18 cellular contexts compared by ENCODE assay signal in genomic region chr6:29764422-29765196, GRCh38. TPM values are rescaled to one million over a fixed set of nuclear protein-coding genes. Genes with fewer than 3 reads are reported as not detected.
A peak's percentile ranks its signal among the peaks of the same experiment; 100 is the strongest.
DNase-seq lines count a peak whose midpoint lies in the region; ATAC-seq lines count a peak whose summit lies in the region.
"Had no signal": no experiment of that assay in that cellular context is flagged by ENCODE, and none has a peak within 500 bp of the region (broad histone marks: within the 10 kb centered on the region; RNA-seq: fewer than 3 reads in every experiment).

No MANE protein-coding gene starts in this region.

- POLR2A ChIA-PET in activated naive CD8-positive, alpha-beta T cell treated with anti-CD3 and anti-CD28 coated beads, Interleukin-2, amount 10 ng/mL, durations not matched to agents 7 days and 5 days (lab: Charles Lee), result interaction anchor here (0.6 to 1.0 kb wide), 2 partner anchors 83 to 88 kb away, joined by 3 to 4 read pairs; no protein-coding TSS in a partner anchor

- peaks cover 34% of the 10 kb centered on the region for H3K4me1 Mint-ChIP-seq in activated T-cell treated with anti-CD3 and anti-CD28 coated beads, Interleukin-2, amount 50 U/mL, for 72 hours (ENCODE audit: low read depth)
- peaks cover 23% of the 10 kb centered on the region for H3K4me1 Mint-ChIP-seq in activated naive CD8-positive, alpha-beta T cell treated with anti-CD3 and anti-CD28 coated beads, Interleukin-2, amount 10 ng/mL, durations not matched to agents 7 days and 5 days
- H3K4me1 Mint-ChIP-seq in stimulated activated naive CD8-positive, alpha-beta T cell treated with anti-CD3 and anti-CD28 coated beads, Interleukin-15, Interleukin-2, amounts not matched to agents 100 ng/mL and 50 ng/mL, for 24 hours (ENCODE audit: low read depth), result peaks cover 35% of the 10 kb centered on the region

- peak in 1 of 2 donors; percentile 40 for DNase-seq in activated T-cell treated with anti-CD3 and anti-CD28 coated beads, Interleukin-2, amount 50 U/mL, for 72 hours
- DNase-seq in activated T-cell treated with anti-CD3 and anti-CD28 coated beads, Interleukin-2, amount 50 U/mL, for 1 hour, result no peak
- DNase-seq in activated naive CD8-positive, alpha-beta T cell treated with anti-CD3 and anti-CD28 coated beads, Interleukin-2, amount 10 ng/mL, durations not matched to agents 7 days and 5 days, result no peak
- DNase-seq in fibroblast of gingiva (ENCODE audit: low read depth), result peak; percentile 36
- no peak for DNase-seq in SHP77 (lab: John Stamatoyannopoulos, UW)
- DNase-seq: activated CD4-positive, alpha-beta T cell treated with anti-CD3 and anti-CD28 coated beads for 1 hour; activated T-cell treated with anti-CD3 and anti-CD28 coated beads, Interleukin-2, amount 50 U/mL, for 4 hours; CD4-positive, alpha-beta memory T cell; DMS79 treated with DMSO at 0.1 percent for 48 hours; left ventricle myocardium superior; NCI-H2081; NCI-H510A treated with DMSO at 0.1 percent for 48 hours; ovary; T-helper 9 cell had no signal

- H3K27ac Mint-ChIP-seq in activated T-cell treated with anti-CD3 and anti-CD28 coated beads, Interleukin-2, amount 50 U/mL, for 72 hours, result no peak overlapping the region
- H3K27ac Mint-ChIP-seq in activated naive CD8-positive, alpha-beta T cell treated with anti-CD3 and anti-CD28 coated beads, Interleukin-2, amount 10 ng/mL, durations not matched to agents 7 days and 5 days, result no peak overlapping the region
- peak overlapping the region; percentile 54 for H3K27ac Mint-ChIP-seq in stimulated activated naive CD8-positive, alpha-beta T cell treated with anti-CD3 and anti-CD28 coated beads, Interleukin-15, Interleukin-2, amounts not matched to agents 100 ng/mL and 50 ng/mL, for 24 hours
- H3K27ac Mint-ChIP-seq: IgD-negative memory B cell had no signal

- ATAC-seq in activated T-cell treated with anti-CD3 and anti-CD28 coated beads, Interleukin-2, amount 50 U/mL, for 72 hours (replicated peaks in 1 of 2), result peak; percentile 62 to 68
- peak; percentile 35 for ATAC-seq in activated naive CD8-positive, alpha-beta T cell treated with anti-CD3 and anti-CD28 coated beads, Interleukin-2, amount 10 ng/mL, durations not matched to agents 7 days and 5 days (ENCODE audit: low read depth)
- ATAC-seq in GM21786 (IDR thresholded peaks at IDR 0.05; ENCODE audit: unreplicated experiment), result no peak
- ATAC-seq in HG03280 (IDR thresholded peaks at IDR 0.05; ENCODE audit: unreplicated experiment), result no peak

- H3K36me3 Mint-ChIP-seq in activated T-cell treated with anti-CD3 and anti-CD28 coated beads, Interleukin-2, amount 50 U/mL, for 72 hours (ENCODE audit: insufficient read depth in 2 of 2), result no peaks in the 10 kb centered on the region
- peaks cover 2% of the 10 kb centered on the region for H3K36me3 Mint-ChIP-seq in activated naive CD8-positive, alpha-beta T cell treated with anti-CD3 and anti-CD28 coated beads, Interleukin-2, amount 10 ng/mL, durations not matched to agents 7 days and 5 days
- no peaks in the 10 kb centered on the region for H3K36me3 Mint-ChIP-seq in stimulated activated naive CD8-positive, alpha-beta T cell treated with anti-CD3 and anti-CD28 coated beads, Interleukin-15, Interleukin-2, amounts not matched to agents 100 ng/mL and 50 ng/mL, for 24 hours (ENCODE audit: low read depth)
- H3K36me3 Mint-ChIP-seq: CD4-positive, alpha-beta memory T cell; IgD-negative memory B cell had no signal

- peak overlapping the region; percentile 39 to 42 for H3K4me3 Mint-ChIP-seq in activated T-cell treated with anti-CD3 and anti-CD28 coated beads, Interleukin-2, amount 50 U/mL, for 72 hours
- H3K4me3 Mint-ChIP-seq in activated naive CD8-positive, alpha-beta T cell treated with anti-CD3 and anti-CD28 coated beads, Interleukin-2, amount 10 ng/mL, durations not matched to agents 7 days and 5 days, result no peak overlapping the region
- H3K4me3 Mint-ChIP-seq in stimulated activated naive CD8-positive, alpha-beta T cell treated with anti-CD3 and anti-CD28 coated beads, Interleukin-15, Interleukin-2, amounts not matched to agents 100 ng/mL and 50 ng/mL, for 24 hours, result peak overlapping the region; percentile 27
- H3K4me3 Mint-ChIP-seq: activated T-cell treated with anti-CD3 and anti-CD28 coated beads, Interleukin-2, amount 50 U/mL, for 4 hours; CD4-positive, alpha-beta memory T cell; IgD-negative memory B cell had no signal

- peaks cover 30% of the 10 kb centered on the region for H3K27me3 Mint-ChIP-seq in activated T-cell treated with anti-CD3 and anti-CD28 coated beads, Interleukin-2, amount 50 U/mL, for 72 hours (ENCODE audit: low read depth)
- H3K27me3 Mint-ChIP-seq in activated naive CD8-positive, alpha-beta T cell treated with anti-CD3 and anti-CD28 coated beads, Interleukin-2, amount 10 ng/mL, durations not matched to agents 7 days and 5 days, result peaks cover 2% of the 10 kb centered on the region
- H3K27me3 Mint-ChIP-seq in stimulated activated naive CD8-positive, alpha-beta T cell treated with anti-CD3 and anti-CD28 coated beads, Interleukin-15, Interleukin-2, amounts not matched to agents 100 ng/mL and 50 ng/mL, for 24 hours, result peaks cover 10% of the 10 kb centered on the region

- H3K9me3 Mint-ChIP-seq in activated T-cell treated with anti-CD3 and anti-CD28 coated beads, Interleukin-2, amount 50 U/mL, for 72 hours, result no peaks in the 10 kb centered on the region
- H3K9me3 Mint-ChIP-seq in activated naive CD8-positive, alpha-beta T cell treated with anti-CD3 and anti-CD28 coated beads, Interleukin-2, amount 10 ng/mL, durations not matched to agents 7 days and 5 days, result no peaks in the 10 kb centered on the region
- no peaks in the 10 kb centered on the region for H3K9me3 Mint-ChIP-seq in stimulated activated naive CD8-positive, alpha-beta T cell treated with anti-CD3 and anti-CD28 coated beads, Interleukin-15, Interleukin-2, amounts not matched to agents 100 ng/mL and 50 ng/mL, for 24 hours
- H3K9me3 Mint-ChIP-seq: activated T-cell treated with anti-CD3 and anti-CD28 coated beads, Interleukin-2, amount 50 U/mL, for 4 hours; CD4-positive, alpha-beta memory T cell; IgD-negative memory B cell had no signal

RNA-seq across cellular contexts. Expression of gene HLA-F, which starts 41.4 kb away (rescaled TPM):
- 100 to 1,000 TPM; 238 to 275 TPM for total RNA-seq in activated T-cell treated with anti-CD3 and anti-CD28 coated beads, Interleukin-2, amount 50 U/mL, for 72 hours
- total RNA-seq in activated naive CD8-positive, alpha-beta T cell treated with anti-CD3 and anti-CD28 coated beads, Interleukin-2, amount 10 ng/mL, durations not matched to agents 7 days and 5 days, result 100 to 1,000 TPM; 502 to 534 TPM

Comparison
In these comparisons a context has a peak if more than half of its experiments do, and no peak if none do; other contexts are left out.
1. ATAC-seq: peak in activated T-cell treated with anti-CD3 and anti-CD28 coated beads, Interleukin-2, amount 50 U/mL, for 72 hours (2 of 2) and activated naive CD8-positive, alpha-beta T cell treated with anti-CD3 and anti-CD28 coated beads, Interleukin-2, amount 10 ng/mL, durations not matched to agents 7 days and 5 days (single experiment); none in GM21786 (single experiment) and HG03280 (single experiment).